ENCODE assay signal across 8 cellular contexts in genomic region chr2:207767461-207768167, GRCh38. TPM values are rescaled to one million over a fixed set of nuclear protein-coding genes. Genes with fewer than 3 reads are reported as not detected.
DNase-seq lines count a peak whose midpoint lies in the region; ATAC-seq and TF ChIP-seq lines count a peak whose summit lies in the region.

No MANE protein-coding gene starts in this region.

- H3K4me1 ChIP-seq in BLaER1 (peaks cover 22% of the 10 kb centered on the region), breast epithelium (peaks cover 0 to 3% of the 10 kb centered on the region in 2 donors), left lung (peaks cover 4 to 70% of the 10 kb centered on the region in 2 donors), subcutaneous abdominal adipose tissue (ENCODE audit: control insufficient read depth in 5 of 5, insufficient read depth in 5 of 5, low read length in 5 of 5) (peaks cover 2 to 72% (median 69%) of the 10 kb centered on the region in 5 donors)

- ATAC-seq in left lung: peak; percentile 48

- no peak for TF ChIP-seq POLR2A in breast epithelium (IDR thresholded peaks at IDR 0.05)

- peaks cover 15% of the 10 kb centered on the region; the same call in 1 of the 2 replicates for H4K20me1 ChIP-seq in BLaER1

- no peak for DNase-seq in breast epithelium (ENCODE audit: low spot score in 2 of 2)
- peak; percentile 75 to 86 for DNase-seq in left lung
- DNase-seq in SKM-1 treated with dmso at 0.1 percent for 144 hours (lab: John Stamatoyannopoulos, UW; ENCODE audit: unreplicated experiment): no peak
- DNase-seq in HK-2 (ENCODE audit: unreplicated experiment): no peak
- DNase-seq in activated effector memory CD4-positive, alpha-beta T cell treated with Interleukin-2 at 50 U/mL for 16 hours: no peak

- TF ChIP-seq CTCF in LNCAP (IDR thresholded peaks at IDR 0.05) (peak; percentile 29; the same call in 1 of the 2 replicates), breast epithelium (IDR thresholded peaks at IDR 0.05) (peak in 1 of 3 donors; percentile 12), left lung (IDR thresholded peaks at IDR 0.05) (no peak)

- H3K4me3 ChIP-seq in BLaER1 (peak overlapping the region; percentile 91), breast epithelium (peak overlapping the region; percentile 82 to 89 (median 82)), left lung (peak overlapping the region; percentile 62 to 79), subcutaneous abdominal adipose tissue (ENCODE audit: low read depth in 1 of 5, low read length in 5 of 5) (peak overlapping the region; percentile 29 to 88 (median 83))

- intact Hi-C loops in breast epithelium (cut with DNase I; ENCODE audit: low total_unique reads): no loop called here
- intact Hi-C loops in left lung (cut with DNase I): loop anchor here in 1 of 2 donors (10.0 kb wide), 2 partner anchors 207 to 267 kb away; no protein-coding TSS in a partner anchor

- H3K9me3 ChIP-seq in BLaER1 (no peaks in the 10 kb centered on the region), breast epithelium (no peaks in the 10 kb centered on the region), left lung (no peaks in the 10 kb centered on the region), subcutaneous abdominal adipose tissue (ENCODE audit: control insufficient read depth in 5 of 5, low read length in 5 of 5) (no peaks in the 10 kb centered on the region)

- peak overlapping the region; percentile 92 for H3K4me2 ChIP-seq in BLaER1

- peaks cover 12% of the 10 kb centered on the region for H3K36me3 ChIP-seq in BLaER1
- no peaks in the 10 kb centered on the region for H3K36me3 ChIP-seq in breast epithelium
- peaks cover 0 to 34% of the 10 kb centered on the region in 2 donors for H3K36me3 ChIP-seq in left lung
- H3K36me3 ChIP-seq in subcutaneous abdominal adipose tissue (ENCODE audit: control insufficient read depth in 5 of 5, insufficient read depth in 5 of 5, low read length in 5 of 5): peaks cover 0 to 22% (median 13%) of the 10 kb centered on the region in 5 donors

- H3K27ac ChIP-seq in BLaER1 (no peak overlapping the region), breast epithelium (no peak overlapping the region), left lung (peak overlapping the region; percentile 82 to 85), subcutaneous abdominal adipose tissue (ENCODE audit: low read depth, low read length) (peak overlapping the region; percentile 84)

- H3K27me3 ChIP-seq in BLaER1 (peaks cover 11% of the 10 kb centered on the region), breast epithelium (no peaks in the 10 kb centered on the region), left lung (peaks cover 0 to 10% of the 10 kb centered on the region in 2 donors), subcutaneous abdominal adipose tissue (ENCODE audit: control insufficient read depth in 5 of 5, insufficient read depth in 4 of 5, low read length in 5 of 5) (no peaks in the 10 kb centered on the region)

- H3K9ac ChIP-seq in BLaER1 (peak overlapping the region; percentile 80; the same call in 1 of the 2 replicates), subcutaneous abdominal adipose tissue (ENCODE audit: low read length in 5 of 5) (peak overlapping the region in 1 of 5 donors; percentile 62)

RNA-seq across cellular contexts. Expression of gene FZD5, which starts 2.1 kb away (rescaled TPM):
- total RNA-seq in breast epithelium (10 to 100 TPM in 2 of 3 donors, 1 to 10 TPM in 1; 5.2 to 17.0 (median 12.1) TPM), left lung (10 to 100 TPM; 31.9 to 33.8 TPM)

RNA-seq across cellular contexts. Expression of gene CCNYL1, which starts 56.2 kb away (rescaled TPM):
- total RNA-seq in breast epithelium: 10 to 100 TPM in 2 of 3 donors, 1 to 10 TPM in 1; 10.0 to 17.4 (median 11.8) TPM
- total RNA-seq in left lung: 10 to 100 TPM; 20.6 to 33.2 TPM

Comparison
In these comparisons a context has a peak if more than half of its experiments do, and no peak if none do; other contexts are left out.
1. H3K27ac ChIP-seq: peak in left lung (2 of 2) and subcutaneous abdominal adipose tissue (single experiment); none in BLaER1 (single experiment) and breast epithelium (0 of 2).
2. DNase-seq: peak in left lung (2 of 2); none in breast epithelium (0 of 2), SKM-1 treated with dmso at 0.1 percent for 144 hours (single experiment), HK-2 (single experiment) and activated effector memory CD4-positive, alpha-beta T cell treated with Interleukin-2 at 50 U/mL for 16 hours (single experiment).
3. Peak in every context shown above with its lines, with median percentiles within 50 percentile points of each other: H3K4me3 ChIP-seq.